ENCODE assay signal across 9 cellular contexts in the genomic region with DNA sequence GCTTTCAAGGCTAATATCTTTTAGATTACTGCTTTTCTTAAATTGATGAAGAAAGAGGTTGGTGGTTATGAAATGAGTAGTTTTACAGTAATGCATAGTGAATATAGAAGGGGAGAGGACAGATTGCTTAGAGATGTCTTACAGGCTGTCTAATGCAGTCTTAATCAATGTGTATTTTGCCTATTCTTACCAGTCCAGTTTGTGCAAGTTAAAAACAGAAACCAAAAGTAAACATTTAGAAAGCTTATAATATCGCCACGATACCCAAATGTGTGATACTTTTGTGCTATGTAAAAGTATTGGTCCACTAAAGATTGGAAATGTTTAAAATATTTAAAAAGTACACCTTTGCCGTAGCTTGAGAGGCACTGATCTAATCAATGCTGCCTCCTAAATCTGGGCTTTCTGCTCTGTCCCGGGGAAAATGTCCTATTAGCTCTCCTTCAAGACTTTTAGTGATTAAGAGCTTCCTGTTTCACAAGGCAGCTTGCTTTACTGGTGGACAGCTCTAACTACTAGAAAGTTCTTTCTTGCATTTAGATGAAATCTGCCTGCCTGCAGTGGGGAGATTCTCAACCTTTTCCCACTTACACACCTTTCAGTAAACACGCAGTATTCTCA.
DNase-seq lines count a peak whose midpoint lies in the region; ATAC-seq and TF ChIP-seq lines count a peak whose summit lies in the region.
"Had no signal": no experiment of that assay in that cellular context is flagged by ENCODE, and none has a peak within 500 bp of the region (broad histone marks: within the 10 kb centered on the region; RNA-seq: fewer than 3 reads in every experiment).

No MANE protein-coding gene starts in this region.

- peak in 1 of 2 donors; percentile 46 for ATAC-seq in CD4-positive, CD25-positive, alpha-beta regulatory T cell (ENCODE audit: low read depth in 2 of 2)
- ATAC-seq in HG02798 (IDR thresholded peaks at IDR 0.05; ENCODE audit: poor library complexity, unreplicated experiment) (peak; percentile 51), GM18502 (IDR thresholded peaks at IDR 0.05; ENCODE audit: poor library complexity, unreplicated experiment) (no peak)
- ATAC-seq in naive thymus-derived CD8-positive, alpha-beta T cell, result no peak

- peak in 1 of 3 donors; percentile 25 for DNase-seq in CD4-positive, CD25-positive, alpha-beta regulatory T cell
- DNase-seq in choroid plexus epithelial cell (ENCODE audit: low read depth) (peak; percentile 56), chondrocyte (ENCODE audit: low spot score) (no peak), GM19238 (ENCODE audit: insufficient read length, low spot score) (no peak), NCI-H146 (lab: John Stamatoyannopoulos, UW) (no peak)
- no peak for DNase-seq in naive thymus-derived CD8-positive, alpha-beta T cell
- DNase-seq: SHP77 had no signal

- POLR2A ChIA-PET in naive thymus-derived CD8-positive, alpha-beta T cell (lab: Charles Lee), result interaction anchor here (0.7 kb wide), 1 partner anchor 96 kb away, joined by 3 read pairs; a partner anchor contains a TSS

- TF ChIP-seq CTCF in choroid plexus epithelial cell (conservative IDR thresholded peaks at IDR 0.05; ENCODE audit: low read depth, low read length) (no peak), chondrocyte (IDR thresholded peaks at IDR 0.05) (no peak)

- H3K4me3 ChIP-seq in CD4-positive, CD25-positive, alpha-beta regulatory T cell (ENCODE audit: low read depth, low read length), result peak overlapping the region; percentile 75
- no peak overlapping the region for H3K4me3 ChIP-seq in choroid plexus epithelial cell (ENCODE audit: low read depth, low read length)

- no peaks in the 10 kb centered on the region for H3K4me1 ChIP-seq in CD4-positive, CD25-positive, alpha-beta regulatory T cell (ENCODE audit: control insufficient read depth, insufficient read depth, low read length, poor library complexity, severe bottlenecking)

- H3K9me3 Mint-ChIP-seq in CD4-positive, CD25-positive, alpha-beta regulatory T cell, result peaks cover 0 to 7% (median 0%) of the 10 kb centered on the region in 7 donors
- peaks cover 0 to 13% (median 3%) of the 10 kb centered on the region in 9 donors for H3K9me3 Mint-ChIP-seq in naive thymus-derived CD8-positive, alpha-beta T cell
- peaks cover 4% of the 10 kb centered on the region for H3K9me3 Mint-ChIP-seq in chondrocyte (ENCODE audit: low read depth)

- peak overlapping the region in 2 of 3 donors; percentile 81 to 93 for H3K27ac Mint-ChIP-seq in CD4-positive, CD25-positive, alpha-beta regulatory T cell
- H3K27ac Mint-ChIP-seq in naive thymus-derived CD8-positive, alpha-beta T cell, result peak overlapping the region in 9 of 10 donors; percentile 45 to 89 (median 67)
- no peak overlapping the region for H3K27ac Mint-ChIP-seq in chondrocyte (ENCODE audit: unreplicated experiment)

- H3K36me3 Mint-ChIP-seq in CD4-positive, CD25-positive, alpha-beta regulatory T cell, result peaks cover 26% of the 10 kb centered on the region
- H3K36me3 Mint-ChIP-seq in naive thymus-derived CD8-positive, alpha-beta T cell, result peaks cover 28 to 51% (median 50%) of the 10 kb centered on the region in 3 donors
- H3K36me3 Mint-ChIP-seq in chondrocyte (ENCODE audit: low read depth), result peaks cover 6% of the 10 kb centered on the region

- no peaks in the 10 kb centered on the region for H3K27me3 Mint-ChIP-seq in CD4-positive, CD25-positive, alpha-beta regulatory T cell
- H3K27me3 Mint-ChIP-seq in naive thymus-derived CD8-positive, alpha-beta T cell, result no peaks in the 10 kb centered on the region
- no peaks in the 10 kb centered on the region for H3K27me3 Mint-ChIP-seq in chondrocyte (ENCODE audit: low read depth)

- no peaks in the 10 kb centered on the region for H3K9me3 ChIP-seq in CD4-positive, CD25-positive, alpha-beta regulatory T cell (ENCODE audit: control insufficient read depth in 2 of 2, low read length in 2 of 2)

- peaks cover 4 to 32% (median 16%) of the 10 kb centered on the region in 4 donors for H3K4me1 Mint-ChIP-seq in CD4-positive, CD25-positive, alpha-beta regulatory T cell
- peaks cover 5 to 15% (median 7%) of the 10 kb centered on the region in 4 donors for H3K4me1 Mint-ChIP-seq in naive thymus-derived CD8-positive, alpha-beta T cell
- peaks cover 19% of the 10 kb centered on the region for H3K4me1 Mint-ChIP-seq in chondrocyte (ENCODE audit: low read depth)

- H3K36me3 ChIP-seq in CD4-positive, CD25-positive, alpha-beta regulatory T cell (ENCODE audit: control insufficient read depth, insufficient read depth, low read length), result peaks cover 4% of the 10 kb centered on the region

- peak overlapping the region; percentile 47 for H3K27ac ChIP-seq in CD4-positive, CD25-positive, alpha-beta regulatory T cell (ENCODE audit: insufficient read depth, low read length, poor library complexity, severe bottlenecking)

- peak overlapping the region; percentile 40 to 80 (median 48) for H3K4me3 Mint-ChIP-seq in CD4-positive, CD25-positive, alpha-beta regulatory T cell
- peak overlapping the region; percentile 39 to 85 (median 68) for H3K4me3 Mint-ChIP-seq in naive thymus-derived CD8-positive, alpha-beta T cell
- no peak overlapping the region for H3K4me3 Mint-ChIP-seq in chondrocyte (ENCODE audit: unreplicated experiment)

- no peaks in the 10 kb centered on the region for H3K27me3 ChIP-seq in CD4-positive, CD25-positive, alpha-beta regulatory T cell (ENCODE audit: control insufficient read depth, insufficient read depth, low read length)
